In genomic region chr6:33579828-33580714, GRCh38 we compare ENCODE assay signal across 8 cellular contexts. TPM values are rescaled to one million over a fixed set of nuclear protein-coding genes. Genes with fewer than 3 reads are reported as not detected.
A peak's percentile ranks its signal among the peaks of the same experiment; 100 is the strongest.
DNase-seq lines count a peak whose midpoint lies in the region; ATAC-seq and TF ChIP-seq lines count a peak whose summit lies in the region.

BAK1 (minus strand) TSS chr6:33580276; CDS start chr6:33577604, 2,672 bp downstream.

- H3K4me3 ChIP-seq in SK-N-SH (ENCODE audit: low read depth in 2 of 2, low read length in 1 of 2) (peak within 1 kb of the TSS; percentile 81 to 93), testis (peak within 1 kb of the TSS; percentile 69 to 77)

- no peaks in the 10 kb centered on the region for H3K9me2 ChIP-seq in SK-N-SH

- no peaks in the 10 kb centered on the region for H4K20me1 ChIP-seq in SK-N-SH (ENCODE audit: insufficient read depth)

- 41% methylated on average over 6 of the region's 24 CpGs for WGBS in SK-N-SH (ENCODE audit: low lambda C conversion rate)
- 24 to 47% methylated on average over 9 to 23 of the region's 24 CpGs for WGBS in testis, 2 donors

- H3K27me3 ChIP-seq in SK-N-SH (ENCODE audit: insufficient read depth) (no peaks in the 10 kb centered on the region), testis (no peaks in the 10 kb centered on the region)

- H3K27ac ChIP-seq in SK-N-SH (ENCODE audit: low read depth in 2 of 2, low read length in 1 of 2) = peak within 1 kb of the TSS; percentile 56 to 64; a peak in 3 of 4 replicates
- H3K27ac ChIP-seq in testis = peak within 1 kb of the TSS; percentile 82 to 91

- CTCF ChIA-PET in HEK293T (lab: Yijun Ruan, JAX) (interaction anchor here (0.8 to 1.0 kb wide), 2 partner anchors 56 to 92 kb away, joined by 3 read pairs; no protein-coding TSS in a partner anchor), SK-N-SH (lab: Yijun Ruan, JAX) (interaction anchor here (0.6 to 2.4 kb wide), 12 partner anchors 10 to 575 kb away, joined by 3 to 11 read pairs (median 4); partner anchors contain the start of gene UQCC2)

- H3K36me3 Mint-ChIP-seq in activated naive CD4-positive, alpha-beta T cell treated with anti-CD3 and anti-CD28 coated beads, Interleukin-2, amount 50 U/mL, for 24 hours = peaks cover 4% of the 10 kb centered on the region

- H3K9ac ChIP-seq in SK-N-SH = peak within 1 kb of the TSS; percentile 94

- TF ChIP-seq CTCF in SK-N-SH (IDR thresholded peaks at IDR 0.05) = peak; percentile 52
- TF ChIP-seq CTCF in omental fat pad (IDR thresholded peaks at IDR 0.05) = peak in 1 of 3 donors; percentile 36
- peak; percentile 24 to 43 (median 29) for TF ChIP-seq CTCF in testis (IDR thresholded peaks at IDR 0.05)

- peak; percentile 60 for DNase-seq in GM04503 (ENCODE audit: low read depth)
- peak; percentile 90 for DNase-seq in HEK293T (ENCODE audit: extremely low spot score)
- DNase-seq in NAMALWA (ENCODE audit: low spot score) = peak; percentile 93
- peak; percentile 97 for DNase-seq in SK-N-SH
- peak; percentile 36 for DNase-seq in glomerular endothelial cell (ENCODE audit: extremely low read depth, low read depth, low spot score)
- DNase-seq in omental fat pad (ENCODE audit: low spot score) = peak; percentile 52
- peak; percentile 95 for DNase-seq in testis

- peak within 1 kb of the TSS; percentile 90 for H2AFZ ChIP-seq in SK-N-SH (ENCODE audit: low read depth)

- H3K9me3 ChIP-seq in SK-N-SH = no peaks in the 10 kb centered on the region
- H3K9me3 ChIP-seq in testis = no peaks in the 10 kb centered on the region

- POLR2A ChIA-PET in HEK293T (lab: Yijun Ruan, JAX) = interaction anchor here (0.6 to 1.9 kb wide), 17 partner anchors 9 to 608 kb away, joined by 3 to 8 read pairs (median 3); partner anchors contain the start of genes ITPR3, PFDN6, UQCC2 and WDR46
- POLR2A ChIA-PET in SK-N-SH (lab: Yijun Ruan, JAX) = interaction anchor here (0.8 to 1.3 kb wide), 5 partner anchors 9 to 131 kb away, joined by 3 to 4 read pairs (median 3); partner anchors contain the start of genes UQCC2 and ZBTB9

- H3K4me1 ChIP-seq in SK-N-SH (ENCODE audit: control insufficient read depth in 1 of 2, insufficient read depth in 2 of 2, low read depth in 1 of 2, low read length in 1 of 2) (peaks cover 0 to 11% of the 10 kb centered on the region in 2 experiments; a peak in 1 of 4 replicates), testis (peaks cover 30% of the 10 kb centered on the region)

- peak within 1 kb of the TSS; percentile 97 for H3K4me3 Mint-ChIP-seq in activated naive CD4-positive, alpha-beta T cell treated with anti-CD3 and anti-CD28 coated beads, Interleukin-2, amount 50 U/mL, for 24 hours

- H3K79me2 ChIP-seq in SK-N-SH (ENCODE audit: insufficient read depth) = peaks cover 25% of the 10 kb centered on the region

- TF ChIP-seq POLR2A in testis (IDR thresholded peaks at IDR 0.05) = peak; percentile 45

- intact Hi-C loops in testis (cut with DNase I; ENCODE audit: low total_unique reads) = loop anchor here (10.0 kb wide), 1 partner anchor 575 kb away; no protein-coding TSS in a partner anchor

- peak; percentile 36; the same call in 1 of the 2 replicates for TF ChIP-seq RAD21 in SK-N-SH (IDR thresholded peaks at IDR 0.05; ENCODE audit: low read length)

- ATAC-seq in omental fat pad (ENCODE audit: low FRiP score) = peak; percentile 93

- H3K36me3 ChIP-seq in SK-N-SH (replicated peaks in 1 of 2; ENCODE audit: control insufficient read depth in 1 of 2, insufficient read depth in 2 of 2, low read length in 1 of 2) (peaks cover 2 to 17% of the 10 kb centered on the region in 2 experiments), testis (ENCODE audit: low read depth, missing control alignments) (no peaks in the 10 kb centered on the region)

- H3K4me1 Mint-ChIP-seq in activated naive CD4-positive, alpha-beta T cell treated with anti-CD3 and anti-CD28 coated beads, Interleukin-2, amount 50 U/mL, for 24 hours = peaks cover 32% of the 10 kb centered on the region

- H3K9me3 Mint-ChIP-seq in activated naive CD4-positive, alpha-beta T cell treated with anti-CD3 and anti-CD28 coated beads, Interleukin-2, amount 50 U/mL, for 24 hours = no peaks in the 10 kb centered on the region

- peak within 1 kb of the TSS; percentile 98 for H3K27ac Mint-ChIP-seq in activated naive CD4-positive, alpha-beta T cell treated with anti-CD3 and anti-CD28 coated beads, Interleukin-2, amount 50 U/mL, for 24 hours

- no peaks in the 10 kb centered on the region for H3K27me3 Mint-ChIP-seq in activated naive CD4-positive, alpha-beta T cell treated with anti-CD3 and anti-CD28 coated beads, Interleukin-2, amount 50 U/mL, for 24 hours

- no peaks in the 10 kb centered on the region for H3F3A ChIP-seq in SK-N-SH (replicated peaks; ENCODE audit: insufficient read depth)

- no peak for TF ChIP-seq EP300 in SK-N-SH (IDR thresholded peaks at IDR 0.05; ENCODE audit: borderline replicate concordance in 1 of 2, low read depth in 1 of 2, low read length in 1 of 2)

- H3K4me2 ChIP-seq in SK-N-SH = peak within 1 kb of the TSS; percentile 99

TF ChIP-seq in HEK293T, 16 proteins besides CTCF, POLR2A, EP300 and RAD21:
- TF ChIP-seq PKNOX1 (IDR thresholded peaks at IDR 0.05) (peak; percentile 65; the same call in 1 of the 2 replicates), L3MBTL2 (conservative IDR thresholded peaks at IDR 0.05) (peak; percentile 44; the same call in 1 of the 2 replicates), SUZ12 (IDR thresholded peaks at IDR 0.05) (no peak)

TF ChIP-seq in SK-N-SH, 30 proteins besides CTCF, POLR2A, EP300 and RAD21 (continues in another document):
- peak; percentile 72 for TF ChIP-seq TAF1 (IDR thresholded peaks at IDR 0.05; ENCODE audit: borderline replicate concordance, low read depth, low read length)
- TF ChIP-seq MAX (IDR thresholded peaks at IDR 0.05; ENCODE audit: low read depth) = peak; percentile 66
- TF ChIP-seq SMC3 (IDR thresholded peaks at IDR 0.05; ENCODE audit: low read depth, low read length) = 0 out of 2 replicates have a peak, but pooled peaks have one; percentile 20
- 0 out of 2 replicates have a peak, but pooled peaks have one; percentile 15 for TF ChIP-seq YY1 (IDR thresholded peaks at IDR 0.05; ENCODE audit: low read depth)
- TF ChIP-seq POLR2AphosphoS5 (IDR thresholded peaks at IDR 0.05; ENCODE audit: low read depth, low read length) = peak; percentile 71
- TF ChIP-seq ZBTB33 (IDR thresholded peaks at IDR 0.05; ENCODE audit: borderline replicate concordance, low read depth) = 0 out of 2 replicates have a peak, but pooled peaks have one; percentile 36
- peak; percentile 22; the same call in 1 of the 2 replicates for TF ChIP-seq NRF1 (IDR thresholded peaks at IDR 0.05; ENCODE audit: low read depth, low read length)
- TF ChIP-seq CHD2 (IDR thresholded peaks at IDR 0.05; ENCODE audit: low read length, partially characterized antibody) = peak; percentile 90
- TF ChIP-seq REST (IDR thresholded peaks at IDR 0.05; ENCODE audit: low read depth, low read length) = no peak
- TF ChIP-seq MEF2A (IDR thresholded peaks at IDR 0.05; ENCODE audit: borderline replicate concordance, low read depth) = no peak
- TF ChIP-seq GATA2 (CRISPR knock-in tag; IDR thresholded peaks at IDR 0.05) = no peak

RNA-seq across cellular contexts. Expression of gene BAK1, which starts in this region (rescaled TPM):
- polyA plus RNA-seq in SK-N-SH (2012; rRNA removed) (15.4 and 21.2 TPM in 2 replicates), testis (ENCODE audit: insufficient read depth, low read depth, low replicate concordance) (17.3 TPM)
- 9.1 and 14.5 TPM in 2 replicates for polyA plus RNA-seq in SK-N-SH (2012; cell fraction: cytosol; rRNA removed)
- polyA plus RNA-seq in SK-N-SH (2012; cell fraction: nucleus; rRNA removed) = 16.2 and 20.5 TPM in 2 replicates
- total RNA-seq in glomerular endothelial cell (24.0 and 33.1 TPM in 2 replicates), omental fat pad (10 to 100 TPM in 3 of 4 donors, 1 to 10 TPM in 1; 6.9 to 22.7 (median 10.9) TPM), testis (10 to 100 TPM; 13.1 to 14.8 TPM)

Comparison
In these comparisons a context has a peak if more than half of its experiments do, and no peak if none do; other contexts are left out.
1. Peak in every context shown above with its lines: DNase-seq, ATAC-seq, H3K4me3 ChIP-seq and H3K27ac ChIP-seq.
2. DNase-seq: peak in every context shown above with its lines; median percentile 97 in SK-N-SH; 95 in testis; 93 in NAMALWA; 90 in HEK293T; 60 in GM04503; 52 in omental fat pad; 36 in glomerular endothelial cell.